Comparison of ENCODE assay signal across 1 cellular context in the genomic region with DNA sequence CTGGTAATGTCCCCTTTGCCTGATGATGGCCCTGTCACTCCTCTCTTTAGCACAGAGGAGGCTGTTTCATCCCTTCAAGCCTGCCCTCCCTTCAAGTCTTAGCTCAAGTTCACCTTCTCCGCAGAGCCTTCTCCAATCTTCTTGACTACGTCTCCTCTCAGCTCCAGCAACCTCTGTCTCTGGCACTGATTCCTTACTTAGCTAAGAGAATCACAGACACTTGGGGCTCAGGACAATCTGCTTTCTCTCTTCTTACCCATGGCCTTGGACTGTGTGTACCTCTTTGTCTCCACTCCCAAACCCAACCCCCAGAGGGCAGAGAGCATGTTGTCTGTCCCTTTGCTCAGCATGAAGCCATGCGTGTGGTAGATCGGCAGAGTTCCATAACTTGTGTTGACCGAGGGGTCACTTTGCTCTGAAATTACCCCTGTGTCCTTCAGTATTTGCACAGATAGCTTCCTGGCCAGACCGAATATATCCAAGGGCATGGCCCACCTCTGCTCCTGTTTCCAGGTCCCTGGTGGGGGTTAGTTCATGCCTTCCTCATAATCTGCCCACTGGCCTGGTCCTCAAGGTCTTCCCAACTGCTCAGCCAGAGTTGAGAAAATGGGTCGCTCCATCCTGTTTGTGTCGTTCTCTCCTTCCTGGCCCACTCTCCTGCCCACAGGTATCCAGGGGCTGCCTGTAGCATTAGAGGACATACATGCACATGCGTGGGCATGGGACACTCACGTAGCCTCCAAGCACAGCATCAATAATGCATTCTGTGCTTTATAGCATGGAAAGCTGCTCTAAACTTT.
A peak's percentile ranks its signal among the peaks of the same experiment; 100 is the strongest.
TF ChIP-seq lines count a peak whose summit lies in the region.

No MANE protein-coding gene starts in this region.

TF ChIP-seq in HepG2, 621 proteins besides CTCF, POLR2A, EP300 and RAD21 (continued from another document and continues in another):
- TF ChIP-seq, protein P1, sequence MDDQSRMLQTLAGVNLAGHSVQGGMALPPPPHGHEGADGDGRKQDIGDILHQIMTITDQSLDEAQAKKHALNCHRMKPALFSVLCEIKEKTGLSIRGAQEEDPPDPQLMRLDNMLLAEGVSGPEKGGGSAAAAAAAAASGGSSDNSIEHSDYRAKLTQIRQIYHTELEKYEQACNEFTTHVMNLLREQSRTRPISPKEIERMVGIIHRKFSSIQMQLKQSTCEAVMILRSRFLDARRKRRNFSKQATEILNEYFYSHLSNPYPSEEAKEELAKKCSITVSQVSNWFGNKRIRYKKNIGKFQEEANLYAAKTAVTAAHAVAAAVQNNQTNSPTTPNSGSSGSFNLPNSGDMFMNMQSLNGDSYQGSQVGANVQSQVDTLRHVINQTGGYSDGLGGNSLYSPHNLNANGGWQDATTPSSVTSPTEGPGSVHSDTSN (CRISPR knock-in tag; IDR thresholded peaks at IDR 0.05; ENCODE audit: borderline replicate concordance), result no peak
- peak; percentile 53; the same call in 1 of the 3 replicates for TF ChIP-seq MXI1 (IDR thresholded peaks at IDR 0.05; ENCODE audit: borderline replicate concordance, low read depth, low read length)
- TF ChIP-seq KDM2A (CRISPR knock-in tag; IDR thresholded peaks at IDR 0.05; ENCODE audit: borderline replicate concordance, low read depth), result peak; percentile 91
- peak; percentile 58; the same call in 1 of the 2 replicates for TF ChIP-seq CREM (IDR thresholded peaks at IDR 0.05)
- no peak for TF ChIP-seq CREM (CRISPR knock-in tag; IDR thresholded peaks at IDR 0.05)
- TF ChIP-seq, protein P2, sequence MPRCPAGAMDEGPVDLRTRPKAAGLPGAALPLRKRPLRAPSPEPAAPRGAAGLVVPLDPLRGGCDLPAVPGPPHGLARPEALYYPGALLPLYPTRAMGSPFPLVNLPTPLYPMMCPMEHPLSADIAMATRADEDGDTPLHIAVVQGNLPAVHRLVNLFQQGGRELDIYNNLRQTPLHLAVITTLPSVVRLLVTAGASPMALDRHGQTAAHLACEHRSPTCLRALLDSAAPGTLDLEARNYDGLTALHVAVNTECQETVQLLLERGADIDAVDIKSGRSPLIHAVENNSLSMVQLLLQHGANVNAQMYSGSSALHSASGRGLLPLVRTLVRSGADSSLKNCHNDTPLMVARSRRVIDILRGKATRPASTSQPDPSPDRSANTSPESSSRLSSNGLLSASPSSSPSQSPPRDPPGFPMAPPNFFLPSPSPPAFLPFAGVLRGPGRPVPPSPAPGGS (CRISPR knock-in tag; IDR thresholded peaks at IDR 0.05), result peak; percentile 51
- TF ChIP-seq ZNF101 (CRISPR knock-in tag; IDR thresholded peaks at IDR 0.05; ENCODE audit: borderline replicate concordance, low read depth), result peak; percentile 99
- TF ChIP-seq ZMYM3 (CRISPR knock-in tag; IDR thresholded peaks at IDR 0.05), result peak; percentile 90
- peak; percentile 95 for TF ChIP-seq FOXA3 (CRISPR knock-in tag; IDR thresholded peaks at IDR 0.05)
- TF ChIP-seq NCOR1 (IDR thresholded peaks at IDR 0.05; ENCODE audit: borderline replicate concordance, low read length), result peak; percentile 70
- TF ChIP-seq MAFK (conservative IDR thresholded peaks at IDR 0.05 in 1 of 2, IDR thresholded peaks at IDR 0.05 in 1 of 2; ENCODE audit: low read length in 2 of 2), result 0 out of 4 replicates have a peak, but pooled peaks of 1 of the 2 experiments have one; percentile 9
- TF ChIP-seq MTF2 (CRISPR knock-in tag; IDR thresholded peaks at IDR 0.05; ENCODE audit: borderline replicate concordance), result peak; percentile 68; the same call in 1 of the 2 replicates
- TF ChIP-seq, protein P3, sequence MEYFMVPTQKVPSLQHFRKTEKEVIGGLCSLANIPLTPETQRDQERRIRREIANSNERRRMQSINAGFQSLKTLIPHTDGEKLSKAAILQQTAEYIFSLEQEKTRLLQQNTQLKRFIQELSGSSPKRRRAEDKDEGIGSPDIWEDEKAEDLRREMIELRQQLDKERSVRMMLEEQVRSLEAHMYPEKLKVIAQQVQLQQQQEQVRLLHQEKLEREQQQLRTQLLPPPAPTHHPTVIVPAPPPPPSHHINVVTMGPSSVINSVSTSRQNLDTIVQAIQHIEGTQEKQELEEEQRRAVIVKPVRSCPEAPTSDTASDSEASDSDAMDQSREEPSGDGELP (IDR thresholded peaks at IDR 0.05; ENCODE audit: borderline replicate concordance, low read depth), result peak; percentile 62; the same call in 1 of the 2 replicates
- peak; percentile 29; the same call in 1 of the 2 replicates for TF ChIP-seq RBAK (CRISPR knock-in tag; IDR thresholded peaks at IDR 0.05)
- TF ChIP-seq ZNF713 (CRISPR knock-in tag; IDR thresholded peaks at IDR 0.05), result no peak
- TF ChIP-seq, protein P4, sequence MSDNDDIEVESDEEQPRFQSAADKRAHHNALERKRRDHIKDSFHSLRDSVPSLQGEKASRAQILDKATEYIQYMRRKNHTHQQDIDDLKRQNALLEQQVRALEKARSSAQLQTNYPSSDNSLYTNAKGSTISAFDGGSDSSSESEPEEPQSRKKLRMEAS (IDR thresholded peaks at IDR 0.05), result peak; percentile 96
- TF ChIP-seq BORCS8-MEF2B (CRISPR knock-in tag; IDR thresholded peaks at IDR 0.05), result peak; percentile 65; the same call in 1 of the 2 replicates
- peak; percentile 47 for TF ChIP-seq PHF8 (CRISPR knock-in tag; IDR thresholded peaks at IDR 0.05)
- peak; percentile 96 for TF ChIP-seq ZNF792 (CRISPR knock-in tag; IDR thresholded peaks at IDR 0.05)
- TF ChIP-seq, protein P5, sequence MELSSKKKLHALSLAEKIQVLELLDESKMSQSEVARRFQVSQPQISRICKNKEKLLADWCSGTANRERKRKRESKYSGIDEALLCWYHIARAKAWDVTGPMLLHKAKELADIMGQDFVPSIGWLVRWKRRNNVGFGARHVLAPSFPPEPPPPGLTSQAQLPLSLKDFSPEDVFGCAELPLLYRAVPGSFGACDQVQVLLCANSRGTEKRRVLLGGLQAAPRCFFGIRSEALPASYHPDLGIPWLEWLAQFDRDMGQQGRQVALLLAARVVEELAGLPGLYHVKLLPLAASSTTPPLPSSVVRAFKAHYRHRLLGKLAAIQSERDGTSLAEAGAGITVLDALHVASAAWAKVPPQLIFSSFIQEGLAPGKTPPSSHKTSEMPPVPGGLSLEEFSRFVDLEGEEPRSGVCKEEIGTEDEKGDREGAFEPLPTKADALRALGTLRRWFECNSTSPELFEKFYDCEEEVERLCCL (CRISPR knock-in tag; IDR thresholded peaks at IDR 0.05; ENCODE audit: borderline replicate concordance), result peak; percentile 86; the same call in 1 of the 2 replicates
- no peak for TF ChIP-seq REPIN1 (CRISPR knock-in tag; IDR thresholded peaks at IDR 0.05; ENCODE audit: borderline replicate concordance, low read depth)
- TF ChIP-seq TBX2 (CRISPR knock-in tag; IDR thresholded peaks at IDR 0.05; ENCODE audit: borderline replicate concordance), result peak; percentile 73; the same call in 1 of the 2 replicates
- TF ChIP-seq ZMAT3 (CRISPR knock-in tag; conservative IDR thresholded peaks at IDR 0.05), result 0 out of 2 replicates have a peak, but pooled peaks have one; percentile 77
- TF ChIP-seq ETV6 (CRISPR knock-in tag; conservative IDR thresholded peaks at IDR 0.05), result peak; percentile 66; the same call in 1 of the 2 replicates
- TF ChIP-seq, protein P6, sequence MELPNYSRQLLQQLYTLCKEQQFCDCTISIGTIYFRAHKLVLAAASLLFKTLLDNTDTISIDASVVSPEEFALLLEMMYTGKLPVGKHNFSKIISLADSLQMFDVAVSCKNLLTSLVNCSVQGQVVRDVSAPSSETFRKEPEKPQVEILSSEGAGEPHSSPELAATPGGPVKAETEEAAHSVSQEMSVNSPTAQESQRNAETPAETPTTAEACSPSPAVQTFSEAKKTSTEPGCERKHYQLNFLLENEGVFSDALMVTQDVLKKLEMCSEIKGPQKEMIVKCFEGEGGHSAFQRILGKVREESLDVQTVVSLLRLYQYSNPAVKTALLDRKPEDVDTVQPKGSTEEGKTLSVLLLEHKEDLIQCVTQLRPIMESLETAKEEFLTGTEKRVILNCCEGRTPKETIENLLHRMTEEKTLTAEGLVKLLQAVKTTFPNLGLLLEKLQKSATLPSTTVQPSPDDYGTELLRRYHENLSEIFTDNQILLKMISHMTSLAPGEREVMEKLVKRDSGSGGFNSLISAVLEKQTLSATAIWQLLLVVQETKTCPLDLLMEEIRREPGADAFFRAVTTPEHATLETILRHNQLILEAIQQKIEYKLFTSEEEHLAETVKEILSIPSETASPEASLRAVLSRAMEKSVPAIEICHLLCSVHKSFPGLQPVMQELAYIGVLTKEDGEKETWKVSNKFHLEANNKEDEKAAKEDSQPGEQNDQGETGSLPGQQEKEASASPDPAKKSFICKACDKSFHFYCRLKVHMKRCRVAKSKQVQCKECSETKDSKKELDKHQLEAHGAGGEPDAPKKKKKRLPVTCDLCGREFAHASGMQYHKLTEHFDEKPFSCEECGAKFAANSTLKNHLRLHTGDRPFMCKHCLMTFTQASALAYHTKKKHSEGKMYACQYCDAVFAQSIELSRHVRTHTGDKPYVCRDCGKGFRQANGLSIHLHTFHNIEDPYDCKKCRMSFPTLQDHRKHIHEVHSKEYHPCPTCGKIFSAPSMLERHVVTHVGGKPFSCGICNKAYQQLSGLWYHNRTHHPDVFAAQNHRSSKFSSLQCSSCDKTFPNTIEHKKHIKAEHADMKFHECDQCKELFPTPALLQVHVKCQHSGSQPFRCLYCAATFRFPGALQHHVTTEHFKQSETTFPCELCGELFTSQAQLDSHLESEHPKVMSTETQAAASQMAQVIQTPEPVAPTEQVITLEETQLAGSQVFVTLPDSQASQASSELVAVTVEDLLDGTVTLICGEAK (IDR thresholded peaks at IDR 0.05), result no peak
- TF ChIP-seq, protein P6 (CRISPR knock-in tag; IDR thresholded peaks at IDR 0.05), result peak; percentile 62; the same call in 1 of the 2 replicates
- TF ChIP-seq ZFP36L1 (CRISPR knock-in tag; IDR thresholded peaks at IDR 0.05), result no peak; the same call in 1 of the 2 replicates
- TF ChIP-seq, protein P7, sequence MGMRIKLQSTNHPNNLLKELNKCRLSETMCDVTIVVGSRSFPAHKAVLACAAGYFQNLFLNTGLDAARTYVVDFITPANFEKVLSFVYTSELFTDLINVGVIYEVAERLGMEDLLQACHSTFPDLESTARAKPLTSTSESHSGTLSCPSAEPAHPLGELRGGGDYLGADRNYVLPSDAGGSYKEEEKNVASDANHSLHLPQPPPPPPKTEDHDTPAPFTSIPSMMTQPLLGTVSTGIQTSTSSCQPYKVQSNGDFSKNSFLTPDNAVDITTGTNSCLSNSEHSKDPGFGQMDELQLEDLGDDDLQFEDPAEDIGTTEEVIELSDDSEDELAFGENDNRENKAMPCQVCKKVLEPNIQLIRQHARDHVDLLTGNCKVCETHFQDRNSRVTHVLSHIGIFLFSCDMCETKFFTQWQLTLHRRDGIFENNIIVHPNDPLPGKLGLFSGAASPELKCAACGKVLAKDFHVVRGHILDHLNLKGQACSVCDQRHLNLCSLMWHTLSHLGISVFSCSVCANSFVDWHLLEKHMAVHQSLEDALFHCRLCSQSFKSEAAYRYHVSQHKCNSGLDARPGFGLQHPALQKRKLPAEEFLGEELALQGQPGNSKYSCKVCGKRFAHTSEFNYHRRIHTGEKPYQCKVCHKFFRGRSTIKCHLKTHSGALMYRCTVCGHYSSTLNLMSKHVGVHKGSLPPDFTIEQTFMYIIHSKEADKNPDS (CRISPR knock-in tag; IDR thresholded peaks at IDR 0.05), result peak; percentile 99
- no peak for TF ChIP-seq FLYWCH1 (CRISPR knock-in tag; IDR thresholded peaks at IDR 0.05)
- TF ChIP-seq, protein P8, sequence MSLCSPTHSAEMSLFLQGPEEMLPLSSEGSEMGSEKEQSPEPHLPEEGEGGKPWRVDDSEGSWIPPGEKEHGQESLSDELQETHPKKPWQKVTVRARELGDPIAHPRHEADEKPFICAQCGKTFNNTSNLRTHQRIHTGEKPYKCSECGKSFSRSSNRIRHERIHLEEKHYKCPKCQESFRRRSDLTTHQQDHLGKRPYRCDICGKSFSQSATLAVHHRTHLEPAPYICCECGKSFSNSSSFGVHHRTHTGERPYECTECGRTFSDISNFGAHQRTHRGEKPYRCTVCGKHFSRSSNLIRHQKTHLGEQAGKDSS (CRISPR knock-in tag; IDR thresholded peaks at IDR 0.05; ENCODE audit: borderline replicate concordance, low read depth), result peak; percentile 56; the same call in 1 of the 2 replicates
- TF ChIP-seq, protein P9, sequence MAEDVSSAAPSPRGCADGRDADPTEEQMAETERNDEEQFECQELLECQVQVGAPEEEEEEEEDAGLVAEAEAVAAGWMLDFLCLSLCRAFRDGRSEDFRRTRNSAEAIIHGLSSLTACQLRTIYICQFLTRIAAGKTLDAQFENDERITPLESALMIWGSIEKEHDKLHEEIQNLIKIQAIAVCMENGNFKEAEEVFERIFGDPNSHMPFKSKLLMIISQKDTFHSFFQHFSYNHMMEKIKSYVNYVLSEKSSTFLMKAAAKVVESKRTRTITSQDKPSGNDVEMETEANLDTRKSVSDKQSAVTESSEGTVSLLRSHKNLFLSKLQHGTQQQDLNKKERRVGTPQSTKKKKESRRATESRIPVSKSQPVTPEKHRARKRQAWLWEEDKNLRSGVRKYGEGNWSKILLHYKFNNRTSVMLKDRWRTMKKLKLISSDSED (CRISPR knock-in tag; IDR thresholded peaks at IDR 0.05), result no peak
- TF ChIP-seq, protein P10, sequence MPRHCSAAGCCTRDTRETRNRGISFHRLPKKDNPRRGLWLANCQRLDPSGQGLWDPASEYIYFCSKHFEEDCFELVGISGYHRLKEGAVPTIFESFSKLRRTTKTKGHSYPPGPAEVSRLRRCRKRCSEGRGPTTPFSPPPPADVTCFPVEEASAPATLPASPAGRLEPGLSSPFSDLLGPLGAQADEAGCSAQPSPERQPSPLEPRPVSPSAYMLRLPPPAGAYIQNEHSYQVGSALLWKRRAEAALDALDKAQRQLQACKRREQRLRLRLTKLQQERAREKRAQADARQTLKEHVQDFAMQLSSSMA (CRISPR knock-in tag; IDR thresholded peaks at IDR 0.05), result 0 out of 2 replicates have a peak, but pooled peaks have one; percentile 33
